In genomic region chr14:54715811-54716210, GRCh38 we compare ENCODE assay signal across 15 cellular contexts.
"Had no signal": no experiment of that assay in that cellular context is flagged by ENCODE, and none has a peak within 500 bp of the region (broad histone marks: within the 10 kb centered on the region; RNA-seq: fewer than 3 reads in every experiment).

No MANE protein-coding gene starts in this region.

- H3K4me3 ChIP-seq: dorsolateral prefrontal cortex, neural progenitor cell, right atrium auricular region, upper lobe of right lung had no signal

- H3K9ac ChIP-seq: neural progenitor cell had no signal

- DNase-seq: activated CD4-positive, alpha-beta memory T cell treated with anti-CD3 and anti-CD28 coated beads for 36 hours; activated CD4-positive, alpha-beta T cell treated with anti-CD3 and anti-CD28 coated beads for 36 hours; activated T-cell treated with anti-CD3 and anti-CD28 coated beads for 4 hours; amniotic stem cell; caudate nucleus; dorsolateral prefrontal cortex; foreskin melanocyte; kidney glomerular epithelial cell; naive thymus-derived CD4-positive, alpha-beta T cell; small intestine; stimulated activated CD4-positive, alpha-beta T cell treated with anti-CD3 and anti-CD28 coated beads, Interleukin-4, amount 100 ng/mL, for 1 hour; stimulated activated naive CD8-positive, alpha-beta T cell treated with anti-CD3 and anti-CD28 coated beads, Interleukin-15, amount 100 ng/mL, for 72 hours; upper lobe of right lung had no signal

- H3K9me3 ChIP-seq: right atrium auricular region, upper lobe of right lung had no signal

- H3K4me1 ChIP-seq: neural progenitor cell had no signal

- H3K27me3 ChIP-seq: dorsolateral prefrontal cortex, neural progenitor cell, right atrium auricular region, upper lobe of right lung had no signal

- H3K27ac ChIP-seq: dorsolateral prefrontal cortex, neural progenitor cell, upper lobe of right lung had no signal

- ATAC-seq: activated CD4-positive, alpha-beta T cell treated with anti-CD3 and anti-CD28 coated beads for 36 hours; naive thymus-derived CD4-positive, alpha-beta T cell; stimulated activated naive CD8-positive, alpha-beta T cell treated with anti-CD3 and anti-CD28 coated beads, Interleukin-15, amount 100 ng/mL, for 72 hours had no signal

- H3K36me3 ChIP-seq: neural progenitor cell, right atrium auricular region, upper lobe of right lung had no signal
